30 cellular contexts compared by ENCODE assay signal in the genomic region with DNA sequence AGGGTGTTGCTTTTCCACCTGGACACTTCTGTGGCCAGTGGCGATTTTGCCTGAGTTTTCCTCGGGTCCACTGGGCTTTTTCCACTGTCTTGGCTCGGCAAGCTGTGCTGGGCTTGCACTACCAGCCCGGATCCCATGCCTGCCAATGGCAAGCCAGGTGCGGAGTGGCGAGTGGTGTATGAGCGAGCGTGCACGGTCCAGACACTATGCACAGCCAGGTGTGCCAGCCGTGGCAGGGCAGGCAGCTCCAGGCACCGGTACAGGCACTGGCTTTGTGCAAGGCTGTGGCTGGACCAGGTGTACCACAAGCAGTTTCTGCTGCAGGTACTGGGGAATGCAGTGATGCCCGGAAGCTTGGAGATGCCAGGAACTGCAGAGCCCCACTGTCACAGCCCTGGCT.
"Had no signal": no experiment of that assay in that cellular context is flagged by ENCODE, and none has a peak within 500 bp of the region (broad histone marks: within the 10 kb centered on the region; RNA-seq: fewer than 3 reads in every experiment).

No MANE protein-coding gene starts in this region.

- H3K4me1 ChIP-seq: adrenal gland, body of pancreas, foreskin keratinocyte had no signal

- H3K27ac ChIP-seq: adrenal gland, body of pancreas, esophagus muscularis mucosa, foreskin keratinocyte, gastrocnemius medialis, heart right ventricle had no signal

- H3K27me3 ChIP-seq: adrenal gland, body of pancreas, esophagus muscularis mucosa, foreskin keratinocyte, gastrocnemius medialis, heart right ventricle had no signal

- H3K4me3 ChIP-seq: adrenal gland, body of pancreas, esophagus muscularis mucosa, gastrocnemius medialis, heart right ventricle had no signal

- H3K9me3 ChIP-seq: adrenal gland, body of pancreas, esophagus muscularis mucosa, gastrocnemius medialis, heart right ventricle had no signal

- FAIRE-seq: colon had no signal

- ATAC-seq: activated CD4-positive, alpha-beta T cell treated with anti-CD3 and anti-CD28 coated beads for 36 hours; activated CD8-positive, alpha-beta memory T cell treated with anti-CD3 and anti-CD28 coated beads, Interleukin-2, amount 10 ng/mL, durations not matched to agents 7 days and 5 days; activated CD8-positive, alpha-beta T cell treated with anti-CD3 and anti-CD28 coated beads, Interleukin-2, amount 10 ng/mL, durations not matched to agents 7 days and 5 days; activated naive CD8-positive, alpha-beta T cell treated with anti-CD3 and anti-CD28 coated beads, Interleukin-2, amount 50 U/mL, for 24 hours; body of pancreas; effector memory CD8-positive, alpha-beta T cell; foreskin keratinocyte; gastrocnemius medialis; heart right ventricle had no signal

- DNase-seq: activated CD4-positive, alpha-beta memory T cell treated with anti-CD3 and anti-CD28 coated beads for 36 hours; activated CD4-positive, alpha-beta T cell treated with anti-CD3 and anti-CD28 coated beads for 36 hours; activated CD4-positive, alpha-beta T cell treated with anti-CD3 and anti-CD28 coated beads, Interleukin-2, amount 10 ng/mL, durations not matched to agents 24 days and 14 days; activated CD4-positive, CD25-positive, alpha-beta regulatory T cell; activated CD4-positive, CD25-positive, alpha-beta regulatory T cell treated with anti-CD3 and anti-CD28 coated beads, Interleukin-2, amount 50 U/mL, for 72 hours; activated CD8-positive, alpha-beta memory T cell treated with anti-CD3 and anti-CD28 coated beads, Interleukin-2, amount 10 ng/mL, durations not matched to agents 7 days and 5 days; activated CD8-positive, alpha-beta memory T cell treated with anti-CD3 and anti-CD28 coated beads, Interleukin-2, amount 50 U/mL, for 4 hours; activated CD8-positive, alpha-beta T cell treated with anti-CD3 and anti-CD28 coated beads, Interleukin-2, amount 10 ng/mL, durations not matched to agents 7 days and 5 days; activated gamma-delta T cell; activated naive CD4-positive, alpha-beta T cell treated with anti-CD3 and anti-CD28 coated beads, Interleukin-2, amount 50 U/mL, for 16 hours; activated naive CD4-positive, alpha-beta T cell treated with Interleukin-2 at 50 U/mL for 16 hours; activated naive CD8-positive, alpha-beta T cell treated with anti-CD3 and anti-CD28 coated beads for 36 hours; activated naive CD8-positive, alpha-beta T cell treated with anti-CD3 and anti-CD28 coated beads, Interleukin-2, amount 50 U/mL, for 24 hours; activated T-cell treated with anti-CD3 and anti-CD28 coated beads, Interleukin-2, amount 50 U/mL, for 1 hour; activated T-cell treated with anti-CD3 and anti-CD28 coated beads, Interleukin-2, amount 50 U/mL, for 48 hours; adrenal gland; amygdala; aorta; body of pancreas; cortex of kidney; dermis blood vessel endothelial cell; effector CD4-positive, alpha-beta T cell; effector memory CD8-positive, alpha-beta T cell; erythroblast; foreskin keratinocyte; gastrocnemius medialis; heart right ventricle; T-helper 2 cell had no signal

- H3K36me3 ChIP-seq: adrenal gland, esophagus muscularis mucosa, gastrocnemius medialis had no signal
